Comparison of ENCODE assay signal across 16 cellular contexts in genomic region chr22:30226192-30226832, GRCh38. TPM values are rescaled to one million over a fixed set of nuclear protein-coding genes. Genes with fewer than 3 reads are reported as not detected.
DNase-seq lines count a peak whose midpoint lies in the region; ATAC-seq, FAIRE-seq and TF ChIP-seq lines count a peak whose summit lies in the region.
"Had no signal": no experiment of that assay in that cellular context is flagged by ENCODE, and none has a peak within 500 bp of the region (broad histone marks: within the 10 kb centered on the region; RNA-seq: fewer than 3 reads in every experiment).

No MANE protein-coding gene starts in this region.

- H2AFZ ChIP-seq in neural progenitor cell (replicated peaks), result no peak overlapping the region

- in situ Hi-C loops in GM13976 (cut with MboI; ENCODE audit: low sequenced_read_pairs, unreplicated experiment), result no loop called here

- peak overlapping the region; percentile 64 for H3K27ac Mint-ChIP-seq in T-helper 2 cell treated with Interferon-gamma antibody and Interleukin-4, amounts not matched to agents 5 μg/mL and 100 μg/mL, for 36 hours
- H3K27ac Mint-ChIP-seq in neural progenitor cell, result peak overlapping the region; percentile 40
- H3K27ac Mint-ChIP-seq: WTC11 had no signal

- DNase-seq in T-helper 2 cell treated with Interferon-gamma antibody and Interleukin-4, amounts not matched to agents 5 μg/mL and 100 μg/mL, for 36 hours (ENCODE audit: low spot score), result no peak
- DNase-seq in T-helper 2 cell, result no peak
- peak; percentile 77 for DNase-seq in M059J (ENCODE audit: low read depth)
- peak; percentile 55 for DNase-seq in bronchial epithelial cell (ENCODE audit: low read depth)
- DNase-seq in neural progenitor cell (ENCODE audit: low spot score), result no peak
- no peak for DNase-seq in GM13976 (ENCODE audit: low spot score)
- DNase-seq in putamen (ENCODE audit: low spot score), result no peak
- DNase-seq: foreskin fibroblast; HCEC 1CT; mesendoderm; ovary; stimulated activated CD4-positive, alpha-beta T cell treated with anti-CD3 and anti-CD28 coated beads, Interleukin-12 subunit alpha, Interleukin-12 subunit beta, amount 100 ng/mL, for 4 hours had no signal

- no peak overlapping the region for H3K4me3 ChIP-seq in bronchial epithelial cell (ENCODE audit: low read depth, low read length)
- no peak overlapping the region for H3K4me3 ChIP-seq in neural progenitor cell
- H3K4me3 ChIP-seq: ovary had no signal

- H3K4me2 ChIP-seq in neural progenitor cell, result no peak overlapping the region

- peaks cover 1% of the 10 kb centered on the region for H3K36me3 Mint-ChIP-seq in T-helper 2 cell treated with Interferon-gamma antibody and Interleukin-4, amounts not matched to agents 5 μg/mL and 100 μg/mL, for 36 hours (ENCODE audit: low read depth)
- H3K36me3 Mint-ChIP-seq in neural progenitor cell, result no peaks in the 10 kb centered on the region
- H3K36me3 Mint-ChIP-seq: WTC11 had no signal

- H3K27me3 ChIP-seq in bronchial epithelial cell (ENCODE audit: control insufficient read depth, insufficient read depth, low read length), result no peaks in the 10 kb centered on the region
- no peaks in the 10 kb centered on the region for H3K27me3 ChIP-seq in neural progenitor cell
- H3K27me3 ChIP-seq: ovary had no signal

- H3K4me3 Mint-ChIP-seq in T-helper 2 cell treated with Interferon-gamma antibody and Interleukin-4, amounts not matched to agents 5 μg/mL and 100 μg/mL, for 36 hours, result no peak overlapping the region
- H3K4me3 Mint-ChIP-seq in neural progenitor cell, result no peak overlapping the region
- H3K4me3 Mint-ChIP-seq: WTC11 had no signal

- H4K20me1 ChIP-seq in neural progenitor cell (ENCODE audit: low read depth), result no peaks in the 10 kb centered on the region

- FAIRE-seq in bronchial epithelial cell (lab: Jason Lieb, UNC), result no peak

- peaks cover 62% of the 10 kb centered on the region for H3K4me1 Mint-ChIP-seq in T-helper 2 cell treated with Interferon-gamma antibody and Interleukin-4, amounts not matched to agents 5 μg/mL and 100 μg/mL, for 36 hours (ENCODE audit: low read depth)
- H3K4me1 Mint-ChIP-seq in neural progenitor cell, result peaks cover 24% of the 10 kb centered on the region

- no peaks in the 10 kb centered on the region for H3K79me2 ChIP-seq in neural progenitor cell (ENCODE audit: low read depth)

- H3K27me3 Mint-ChIP-seq in T-helper 2 cell treated with Interferon-gamma antibody and Interleukin-4, amounts not matched to agents 5 μg/mL and 100 μg/mL, for 36 hours (ENCODE audit: low read depth), result no peaks in the 10 kb centered on the region
- peaks cover 10% of the 10 kb centered on the region for H3K27me3 Mint-ChIP-seq in neural progenitor cell (ENCODE audit: insufficient read depth, low read depth)

- no peaks in the 10 kb centered on the region for H3K9me3 ChIP-seq in neural progenitor cell (ENCODE audit: low read depth)
- H3K9me3 ChIP-seq: ovary had no signal

- H3K27ac ChIP-seq in neural progenitor cell, result no peak overlapping the region
- H3K27ac ChIP-seq: ovary had no signal

- H3K9ac ChIP-seq in neural progenitor cell, result no peak overlapping the region

- no peaks in the 10 kb centered on the region for H3F3A ChIP-seq in neural progenitor cell (ENCODE audit: low read depth)

- no peak for ATAC-seq in GM18861 (IDR thresholded peaks at IDR 0.05; ENCODE audit: unreplicated experiment)
- ATAC-seq: SK-N-SH treated with all-trans-retinoic acid at 6 μM for 48 hours, WTC11 had no signal

- H3K9me3 Mint-ChIP-seq in T-helper 2 cell treated with Interferon-gamma antibody and Interleukin-4, amounts not matched to agents 5 μg/mL and 100 μg/mL, for 36 hours, result no peaks in the 10 kb centered on the region
- no peaks in the 10 kb centered on the region for H3K9me3 Mint-ChIP-seq in neural progenitor cell
- H3K9me3 Mint-ChIP-seq: WTC11 had no signal

- no peak for TF ChIP-seq CTCF in bronchial epithelial cell (IDR thresholded peaks at IDR 0.05; ENCODE audit: insufficient read depth, low read length, severe bottlenecking)
- no peak for TF ChIP-seq CTCF in neural progenitor cell (IDR thresholded peaks at IDR 0.05)
- TF ChIP-seq CTCF in GM13976 (IDR thresholded peaks at IDR 0.05; ENCODE audit: borderline replicate concordance, control extremely low read depth, extremely low read depth, insufficient read depth, missing control alignments), result no peak

- H3K36me3 ChIP-seq in bronchial epithelial cell (ENCODE audit: control insufficient read depth, insufficient read depth, low read length) (no peaks in the 10 kb centered on the region), neural progenitor cell (no peaks in the 10 kb centered on the region)
- H3K36me3 ChIP-seq: ovary had no signal

- H3K4me1 ChIP-seq in neural progenitor cell, result no peaks in the 10 kb centered on the region

RNA-seq across cellular contexts. Expression of gene LIF, which starts 20.2 kb away (rescaled TPM):
- total RNA-seq in M059J (2014; rRNA removed; shearing (Covaris generic)), result 7.5 and 9.9 TPM in 2 replicates
- total RNA-seq in bronchial epithelial cell, result under 0.01 and 0.26 TPM in 2 replicates
- 0.21 and 0.50 TPM in 2 replicates for total RNA-seq in neural progenitor cell (ENCODE audit: low replicate concordance)

RNA-seq across cellular contexts. Expression of gene OSM, which starts 40.3 kb away (rescaled TPM):
- not detected in 2 replicates for total RNA-seq in M059J (2014; rRNA removed; shearing (Covaris generic))
- total RNA-seq in bronchial epithelial cell, result not detected in 2 replicates
- total RNA-seq in neural progenitor cell (ENCODE audit: low replicate concordance), result not detected in 2 replicates
- total RNA-seq: LHCN-M2, WTC11 had no signal

Comparison
In these comparisons a context has a peak if more than half of its experiments do, and no peak if none do; other contexts are left out.
1. DNase-seq: peak in M059J (single experiment) and bronchial epithelial cell (single experiment); none in T-helper 2 cell treated with Interferon-gamma antibody and Interleukin-4, amounts not matched to agents 5 μg/mL and 100 μg/mL, for 36 hours (single experiment), T-helper 2 cell (0 of 5), neural progenitor cell (single experiment), GM13976 (single experiment) and putamen (single experiment).